Comparison of ENCODE assay signal across 8 cellular contexts in genomic region chr2:160429248-160430000, GRCh38.
DNase-seq lines count a peak whose midpoint lies in the region; ATAC-seq and TF ChIP-seq lines count a peak whose summit lies in the region.

No MANE protein-coding gene starts in this region.

- H3K79me2 ChIP-seq in fibroblast of lung (ENCODE audit: control insufficient read depth, insufficient read depth, low read length) = peaks cover 21% of the 10 kb centered on the region

- peak in 1 of 2 donors; percentile 26 for ATAC-seq in activated T-cell treated with anti-CD3 and anti-CD28 coated beads, Interleukin-2, amount 50 U/mL, for 72 hours (replicated peaks in 1 of 2)

- DNase-seq in activated T-cell treated with anti-CD3 and anti-CD28 coated beads, Interleukin-2, amount 50 U/mL, for 72 hours = no peak
- DNase-seq in activated T-cell treated with anti-CD3 and anti-CD28 coated beads, Interleukin-2, amount 50 U/mL, for 1 hour = no peak
- DNase-seq in LoVo (ENCODE audit: low spot score) (peak; percentile 62), SW 1271 (lab: John Stamatoyannopoulos, UW) (peak; percentile 21 to 77), fibroblast of lung (ENCODE audit: low read depth in 2 of 2) (peak; percentile 62 to 87), renal cortical epithelial cell (ENCODE audit: low read depth) (peak; percentile 78), ecto neural progenitor cell (ENCODE audit: low spot score) (no peak)
- DNase-seq in activated T-cell treated with anti-CD3 and anti-CD28 coated beads, Interleukin-2, amount 50 U/mL, for 48 hours = no peak

- peaks cover 24% of the 10 kb centered on the region for H3K4me1 ChIP-seq in fibroblast of lung (ENCODE audit: control insufficient read depth, extremely low read depth, insufficient read depth, low read length)

- H3K9me3 Mint-ChIP-seq in activated T-cell treated with anti-CD3 and anti-CD28 coated beads, Interleukin-2, amount 50 U/mL, for 72 hours = peaks cover 4% of the 10 kb centered on the region in 2 donors

- no peak overlapping the region for H2AFZ ChIP-seq in fibroblast of lung (ENCODE audit: low read length)

- peak overlapping the region; percentile 65 for H3K27ac Mint-ChIP-seq in activated T-cell treated with anti-CD3 and anti-CD28 coated beads, Interleukin-2, amount 50 U/mL, for 72 hours

- H3K4me1 Mint-ChIP-seq in activated T-cell treated with anti-CD3 and anti-CD28 coated beads, Interleukin-2, amount 50 U/mL, for 72 hours (ENCODE audit: low read depth) = peaks cover 68% of the 10 kb centered on the region

- H3K36me3 ChIP-seq in fibroblast of lung (ENCODE audit: control insufficient read depth, insufficient read depth, low read length) = no peaks in the 10 kb centered on the region

- peaks cover 9 to 13% of the 10 kb centered on the region in 2 donors for H3K36me3 Mint-ChIP-seq in activated T-cell treated with anti-CD3 and anti-CD28 coated beads, Interleukin-2, amount 50 U/mL, for 72 hours (ENCODE audit: insufficient read depth in 2 of 2)

- H3K9ac ChIP-seq in fibroblast of lung (ENCODE audit: insufficient read depth, low read length) = no peak overlapping the region

- H3K27ac ChIP-seq in fibroblast of lung (ENCODE audit: insufficient read depth, low read length) = peak overlapping the region; percentile 74

- H3K27me3 Mint-ChIP-seq in activated T-cell treated with anti-CD3 and anti-CD28 coated beads, Interleukin-2, amount 50 U/mL, for 72 hours (ENCODE audit: low read depth) = no peaks in the 10 kb centered on the region

- no peaks in the 10 kb centered on the region for H4K20me1 ChIP-seq in fibroblast of lung (ENCODE audit: control insufficient read depth, extremely low read depth, insufficient read depth, low read length)

- H3K4me3 Mint-ChIP-seq in activated T-cell treated with anti-CD3 and anti-CD28 coated beads, Interleukin-2, amount 50 U/mL, for 72 hours = peak overlapping the region; percentile 27 to 64

- H3K4me3 ChIP-seq in fibroblast of lung (replicated peaks in 1 of 4; ENCODE audit: control extremely low read depth in 1 of 4, insufficient read depth in 1 of 4, low read depth in 3 of 4, low read length in 4 of 4) = no peak overlapping the region

- TF ChIP-seq CTCF in fibroblast of lung (conservative IDR thresholded peaks at IDR 0.05 in 1 of 2, IDR thresholded peaks at IDR 0.05 in 1 of 2; ENCODE audit: low read depth in 1 of 2, low read length in 2 of 2) = peak in 1 of 2 donors; percentile 45

- H3K4me2 ChIP-seq in fibroblast of lung (ENCODE audit: extremely low read depth, insufficient read depth, low read length) = no peak overlapping the region

- no peaks in the 10 kb centered on the region for H3K27me3 ChIP-seq in fibroblast of lung (ENCODE audit: control insufficient read depth, insufficient read depth, low read length)

- H3K9me3 ChIP-seq in fibroblast of lung (ENCODE audit: control insufficient read depth, insufficient read depth, low read depth, low read length) = no peaks in the 10 kb centered on the region

Comparison
In these comparisons a context has a peak if more than half of its experiments do, and no peak if none do; other contexts are left out.
1. DNase-seq: peak in LoVo (single experiment), SW 1271 (2 of 2), fibroblast of lung (2 of 2) and renal cortical epithelial cell (single experiment); none in activated T-cell treated with anti-CD3 and anti-CD28 coated beads, Interleukin-2, amount 50 U/mL, for 72 hours (0 of 2), activated T-cell treated with anti-CD3 and anti-CD28 coated beads, Interleukin-2, amount 50 U/mL, for 1 hour (single experiment), ecto neural progenitor cell (single experiment) and activated T-cell treated with anti-CD3 and anti-CD28 coated beads, Interleukin-2, amount 50 U/mL, for 48 hours (0 of 2).